In genomic region chr7:21443149-21443841, GRCh38 we compare ENCODE assay signal across 23 cellular contexts. TPM values are rescaled to one million over a fixed set of nuclear protein-coding genes. Genes with fewer than 3 reads are reported as not detected.
DNase-seq lines count a peak whose midpoint lies in the region; ATAC-seq and TF ChIP-seq lines count a peak whose summit lies in the region.
"Had no signal": no experiment of that assay in that cellular context is flagged by ENCODE, and none has a peak within 500 bp of the region (broad histone marks: within the 10 kb centered on the region; RNA-seq: fewer than 3 reads in every experiment).

No MANE protein-coding gene starts in this region.

- peak overlapping the region; percentile 80 for H3K4me2 ChIP-seq in parathyroid adenoma (ENCODE audit: low read length)

- H3K36me3 ChIP-seq in parathyroid adenoma (ENCODE audit: control insufficient read depth, insufficient read depth, low read length) (no peaks in the 10 kb centered on the region), ascending aorta (no peaks in the 10 kb centered on the region)

- CTCF ChIA-PET in CD4-positive, alpha-beta T cell (lab: Charles Lee) = no interaction called here

- intact Hi-C loops in CD4-positive, alpha-beta T cell (cut with DNase I, micrococcal nuclease) = no loop called here
- intact Hi-C loops in ascending aorta (cut with DNase I) = no loop called here

- H3K4me3 Mint-ChIP-seq in T-helper 2 cell treated with Interferon-gamma antibody and Interleukin-4, amounts not matched to agents 5 μg/mL and 100 μg/mL, for 36 hours = no peak overlapping the region
- peak overlapping the region; percentile 3 for H3K4me3 Mint-ChIP-seq in CD4-positive, alpha-beta T cell
- no peak overlapping the region for H3K4me3 Mint-ChIP-seq in T-helper 17 cell
- H3K4me3 Mint-ChIP-seq in stimulated activated naive B cell treated with anti-CD40 and anti-IgM and Interleukin-4, amounts not matched to agents 10 μg/mL and 1 μg/mL and 100 μg/mL, for 72 hours = no peak overlapping the region

- H3K36me3 Mint-ChIP-seq in T-helper 2 cell treated with Interferon-gamma antibody and Interleukin-4, amounts not matched to agents 5 μg/mL and 100 μg/mL, for 36 hours (ENCODE audit: low read depth) = peaks cover 71% of the 10 kb centered on the region
- H3K36me3 Mint-ChIP-seq in CD4-positive, alpha-beta T cell (ENCODE audit: low read depth) = peaks cover 88% of the 10 kb centered on the region
- peaks cover 14% of the 10 kb centered on the region for H3K36me3 Mint-ChIP-seq in T-helper 17 cell (ENCODE audit: low read depth)
- H3K36me3 Mint-ChIP-seq in stimulated activated naive B cell treated with anti-CD40 and anti-IgM and Interleukin-4, amounts not matched to agents 10 μg/mL and 1 μg/mL and 100 μg/mL, for 72 hours = peaks cover 13 to 44% of the 10 kb centered on the region in 2 donors

- peaks cover 12% of the 10 kb centered on the region for H3K4me1 ChIP-seq in parathyroid adenoma
- no peaks in the 10 kb centered on the region for H3K4me1 ChIP-seq in ascending aorta

- H3K9me3 ChIP-seq in CD4-positive, alpha-beta T cell (ENCODE audit: control insufficient read depth, low read length) = no peaks in the 10 kb centered on the region
- no peaks in the 10 kb centered on the region for H3K9me3 ChIP-seq in T-helper 17 cell (ENCODE audit: control insufficient read depth, low read length, poor library complexity, severe bottlenecking)
- H3K9me3 ChIP-seq in parathyroid adenoma (ENCODE audit: control insufficient read depth, low read length) = no peaks in the 10 kb centered on the region
- no peaks in the 10 kb centered on the region for H3K9me3 ChIP-seq in ascending aorta

- peak overlapping the region; percentile 32 for H3K4me3 ChIP-seq in parathyroid adenoma (ENCODE audit: low read depth, low read length)
- H3K4me3 ChIP-seq in ascending aorta = no peak overlapping the region

- POLR2A ChIA-PET in CD4-positive, alpha-beta T cell (lab: Charles Lee) = no interaction called here

- peaks cover 4% of the 10 kb centered on the region for H3K9me3 Mint-ChIP-seq in T-helper 2 cell treated with Interferon-gamma antibody and Interleukin-4, amounts not matched to agents 5 μg/mL and 100 μg/mL, for 36 hours
- H3K9me3 Mint-ChIP-seq in CD4-positive, alpha-beta T cell = no peaks in the 10 kb centered on the region
- no peaks in the 10 kb centered on the region for H3K9me3 Mint-ChIP-seq in stimulated activated naive B cell treated with anti-CD40 and anti-IgM and Interleukin-4, amounts not matched to agents 10 μg/mL and 1 μg/mL and 100 μg/mL, for 72 hours
- H3K9me3 Mint-ChIP-seq: IgD-negative memory B cell had no signal

- H3K79me2 ChIP-seq in parathyroid adenoma = peaks cover 2% of the 10 kb centered on the region

- H3K27ac Mint-ChIP-seq in T-helper 2 cell treated with Interferon-gamma antibody and Interleukin-4, amounts not matched to agents 5 μg/mL and 100 μg/mL, for 36 hours = peak overlapping the region; percentile 40
- H3K27ac Mint-ChIP-seq in CD4-positive, alpha-beta T cell = peak overlapping the region; percentile 29
- peak overlapping the region; percentile 74 for H3K27ac Mint-ChIP-seq in T-helper 17 cell
- no peak overlapping the region for H3K27ac Mint-ChIP-seq in stimulated activated naive B cell treated with anti-CD40 and anti-IgM and Interleukin-4, amounts not matched to agents 10 μg/mL and 1 μg/mL and 100 μg/mL, for 72 hours
- H3K27ac Mint-ChIP-seq: IgD-negative memory B cell had no signal

- H3K27ac ChIP-seq in CD4-positive, alpha-beta T cell (ENCODE audit: low read depth, low read length) = no peak overlapping the region
- no peak overlapping the region for H3K27ac ChIP-seq in parathyroid adenoma
- H3K27ac ChIP-seq in ascending aorta = no peak overlapping the region
- H3K27ac ChIP-seq: C4-2B had no signal

- no peaks in the 10 kb centered on the region for H3K27me3 ChIP-seq in CD4-positive, alpha-beta T cell (ENCODE audit: control insufficient read depth, insufficient read depth, low read length)
- no peaks in the 10 kb centered on the region for H3K27me3 ChIP-seq in parathyroid adenoma (ENCODE audit: control insufficient read depth, insufficient read depth, low read length)
- H3K27me3 ChIP-seq in ascending aorta = no peaks in the 10 kb centered on the region

- H3K9ac ChIP-seq in parathyroid adenoma = no peak overlapping the region

- no peak for DNase-seq in T-helper 2 cell treated with Interferon-gamma antibody and Interleukin-4, amounts not matched to agents 5 μg/mL and 100 μg/mL, for 36 hours (ENCODE audit: low spot score)
- DNase-seq in T-helper 2 cell (no peak), T-helper 17 cell (no peak), ascending aorta (ENCODE audit: low spot score in 2 of 2) (no peak)
- DNase-seq in CD4-positive, alpha-beta T cell = no peak
- DNase-seq in stimulated activated naive B cell treated with anti-CD40 and anti-IgM and Interleukin-4, amounts not matched to agents 10 μg/mL and 1 μg/mL and 100 μg/mL, for 72 hours = no peak
- DNase-seq: 8988T, AML-193, COR-L47, DMS79, Karpas-422, NCI-H1694 treated with DMSO at 0.1 percent for 48 hours, NCI-H2081 treated with DMSO at 0.1 percent for 48 hours, NCI-H2171 treated with DMSO at 0.1 percent for 48 hours, NCI-H524 treated with DMSO at 0.1 percent for 48 hours, NCI-H82, SIG-M5 had no signal

- H2AFZ ChIP-seq in parathyroid adenoma = no peak overlapping the region

- no peaks in the 10 kb centered on the region for H3K27me3 Mint-ChIP-seq in T-helper 2 cell treated with Interferon-gamma antibody and Interleukin-4, amounts not matched to agents 5 μg/mL and 100 μg/mL, for 36 hours (ENCODE audit: low read depth)
- no peaks in the 10 kb centered on the region for H3K27me3 Mint-ChIP-seq in CD4-positive, alpha-beta T cell
- H3K27me3 Mint-ChIP-seq in T-helper 17 cell = no peaks in the 10 kb centered on the region
- H3K27me3 Mint-ChIP-seq in stimulated activated naive B cell treated with anti-CD40 and anti-IgM and Interleukin-4, amounts not matched to agents 10 μg/mL and 1 μg/mL and 100 μg/mL, for 72 hours = no peaks in the 10 kb centered on the region
- H3K27me3 Mint-ChIP-seq: IgD-negative memory B cell had no signal

- no peak for ATAC-seq in CD4-positive, alpha-beta T cell (ENCODE audit: poor library complexity)
- ATAC-seq in T-helper 17 cell (no peak), GM18861 (IDR thresholded peaks at IDR 0.05; ENCODE audit: unreplicated experiment) (no peak)
- no peak for ATAC-seq in stimulated activated naive B cell treated with anti-CD40 and anti-IgM and Interleukin-4, amounts not matched to agents 10 μg/mL and 1 μg/mL and 100 μg/mL, for 72 hours (replicated peaks)
- ATAC-seq: HCT116, Panc1 had no signal

- no peak for TF ChIP-seq CTCF in CD4-positive, alpha-beta T cell (IDR thresholded peaks at IDR 0.05)
- TF ChIP-seq CTCF in parathyroid adenoma (IDR thresholded peaks at IDR 0.05) (no peak), ascending aorta (IDR thresholded peaks at IDR 0.05) (no peak)

- peaks cover 36% of the 10 kb centered on the region for H3K4me1 Mint-ChIP-seq in T-helper 2 cell treated with Interferon-gamma antibody and Interleukin-4, amounts not matched to agents 5 μg/mL and 100 μg/mL, for 36 hours (ENCODE audit: low read depth)
- H3K4me1 Mint-ChIP-seq in CD4-positive, alpha-beta T cell (ENCODE audit: low read depth) = peaks cover 83% of the 10 kb centered on the region
- H3K4me1 Mint-ChIP-seq in T-helper 17 cell = peaks cover 51% of the 10 kb centered on the region
- H3K4me1 Mint-ChIP-seq in stimulated activated naive B cell treated with anti-CD40 and anti-IgM and Interleukin-4, amounts not matched to agents 10 μg/mL and 1 μg/mL and 100 μg/mL, for 72 hours = peaks cover 11 to 17% of the 10 kb centered on the region in 2 donors

RNA-seq across cellular contexts. Expression of gene SP4, which starts 15.4 kb away (rescaled TPM):
- 10 to 100 TPM; 31.5 to 33.7 TPM for total RNA-seq in CD4-positive, alpha-beta T cell
- 10 to 100 TPM; 31.9 to 35.9 TPM for total RNA-seq in T-helper 17 cell
- total RNA-seq in ascending aorta = 2.9 TPM
